ENCODE assay signal across 24 cellular contexts in the genomic region with DNA sequence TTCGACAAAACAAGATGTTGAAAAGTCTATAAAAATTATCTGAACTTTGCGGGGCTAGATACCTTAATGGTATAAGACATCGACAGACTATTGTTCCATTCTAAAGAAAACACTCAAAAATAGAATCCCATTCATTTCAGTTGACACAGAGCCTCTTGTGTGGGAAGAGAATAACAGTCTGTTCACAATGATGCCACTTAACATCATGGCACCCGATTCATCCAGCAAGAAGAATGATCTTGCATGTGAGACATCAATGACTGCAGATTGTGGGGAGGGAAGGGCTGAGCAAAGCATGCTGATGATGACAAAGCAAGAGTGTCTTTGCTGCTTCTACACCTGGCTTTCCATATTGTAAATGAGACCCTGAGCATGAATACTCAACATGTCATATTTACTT. TPM values are rescaled to one million over a fixed set of nuclear protein-coding genes. Genes with fewer than 3 reads are reported as not detected.
DNase-seq lines count a peak whose midpoint lies in the region; ATAC-seq, FAIRE-seq and TF ChIP-seq lines count a peak whose summit lies in the region.
"Had no signal": no experiment of that assay in that cellular context is flagged by ENCODE, and none has a peak within 500 bp of the region (broad histone marks: within the 10 kb centered on the region; RNA-seq: fewer than 3 reads in every experiment).

No MANE protein-coding gene starts in this region.

- POLR2A ChIA-PET in MCF 10A (lab: Yijun Ruan, JAX) (interaction anchor here (1.1 to 1.7 kb wide), 3 partner anchors 165 to 173 kb away, joined by 4 to 9 read pairs (median 5); no protein-coding TSS in a partner anchor), T-cell (lab: Charles Lee) (no interaction called here)

- no peak for ATAC-seq in T-cell (replicated peaks in 1 of 4)
- ATAC-seq in GM19455 (IDR thresholded peaks at IDR 0.05; ENCODE audit: unreplicated experiment) = no peak
- ATAC-seq: GM23338, PC-3 had no signal

- TF ChIP-seq POLR2A in breast epithelium (IDR thresholded peaks at IDR 0.05) = no peak

- TF ChIP-seq CTCF in breast epithelium (IDR thresholded peaks at IDR 0.05) (no peak), MCF 10A (IDR thresholded peaks at IDR 0.05; ENCODE audit: unreplicated experiment) (no peak), D721Med (IDR thresholded peaks at IDR 0.05; ENCODE audit: insufficient read depth, missing control alignments) (no peak)

- CTCF ChIA-PET in MCF 10A (lab: Yijun Ruan, JAX) = interaction anchor here (1.3 kb wide), 1 partner anchor 9 kb away, joined by 4 read pairs; no protein-coding TSS in a partner anchor
- CTCF ChIA-PET in T-cell (lab: Charles Lee) = interaction anchor here in 1 of 2 donors (1.5 kb wide), 1 partner anchor 170 kb away, joined by 4 read pairs; no protein-coding TSS in a partner anchor

- DNase-seq in breast epithelium (ENCODE audit: low spot score in 2 of 2) (no peak), MCF 10A (ENCODE audit: unreplicated experiment) (no peak), T-cell (no peak), hippocampal formation (lab: John Stamatoyannopoulos, UW) (peak; percentile 14 to 78), D721Med (ENCODE audit: insufficient read length, low spot score) (no peak), dermis blood vessel endothelial cell (no peak), NOMO-1 treated with DMSO at 0.1 percent for 48 hours (lab: John Stamatoyannopoulos, UW; ENCODE audit: unreplicated experiment) (no peak)
- DNase-seq: activated CD4-positive, alpha-beta T cell treated with anti-CD3 and anti-CD28 coated beads for 48 hours; activated T-cell treated with anti-CD3 and anti-CD28 coated beads for 4 hours; Caco-2; effector CD8-positive, alpha-beta T cell; GDM1; MM.1S; NCI-H1694 treated with DMSO at 0.1 percent for 48 hours; NCI-H526 treated with DMSO at 0.1 percent for 48 hours; PC-3; SK-N-SH had no signal

- peaks cover 6% of the 10 kb centered on the region for H3K4me1 Mint-ChIP-seq in MCF 10A (ENCODE audit: insufficient read depth, unreplicated experiment)
- peaks cover 50 to 74% (median 52%) of the 10 kb centered on the region in 3 donors for H3K4me1 Mint-ChIP-seq in T-cell
- H3K4me1 Mint-ChIP-seq: GM23338 had no signal

- H3K9me3 ChIP-seq in breast epithelium = no peaks in the 10 kb centered on the region
- H3K9me3 ChIP-seq: Caco-2, SK-N-SH, vagina had no signal

- no peaks in the 10 kb centered on the region for H3K27me3 ChIP-seq in breast epithelium
- H3K27me3 ChIP-seq: hepatocyte, vagina had no signal

- H3K36me3 Mint-ChIP-seq in MCF 10A (ENCODE audit: insufficient read depth, unreplicated experiment) (peaks cover 35% of the 10 kb centered on the region), T-cell (peaks cover 78% of the 10 kb centered on the region)

- H3K27me3 Mint-ChIP-seq in MCF 10A (ENCODE audit: insufficient read depth, unreplicated experiment) (no peaks in the 10 kb centered on the region), T-cell (no peaks in the 10 kb centered on the region)

- H3K4me1 ChIP-seq in breast epithelium = no peaks in the 10 kb centered on the region
- H3K4me1 ChIP-seq: Caco-2, vagina had no signal

- no peaks in the 10 kb centered on the region for H3K36me3 ChIP-seq in breast epithelium

- intact Hi-C loops in breast epithelium (cut with DNase I; ENCODE audit: low total_unique reads) (no loop called here), MCF 10A (cut with micrococcal nuclease) (no loop called here)

- H3K27ac Mint-ChIP-seq in MCF 10A (ENCODE audit: low read depth, unreplicated experiment) = no peak overlapping the region
- H3K27ac Mint-ChIP-seq in T-cell = peak overlapping the region; percentile 86 to 91
- H3K27ac Mint-ChIP-seq: GM23338 had no signal

- H3K4me3 Mint-ChIP-seq in MCF 10A (ENCODE audit: unreplicated experiment) (no peak overlapping the region), T-cell (no peak overlapping the region)
- H3K4me3 Mint-ChIP-seq: GM23338 had no signal

- H3K9me3 Mint-ChIP-seq in MCF 10A (ENCODE audit: unreplicated experiment) = no peaks in the 10 kb centered on the region
- no peaks in the 10 kb centered on the region for H3K9me3 Mint-ChIP-seq in T-cell
- H3K9me3 Mint-ChIP-seq: GM23338 had no signal

- peak overlapping the region; percentile 52 to 54 for H3K27ac ChIP-seq in breast epithelium
- H3K27ac ChIP-seq: hepatocyte, vagina had no signal

- FAIRE-seq in D721Med (lab: Jason Lieb, UNC) = no peak
- FAIRE-seq: GM12892 had no signal

- BruUV-seq in MCF 10A (replicated peaks; lab: Mats Ljungman, UMichigan) = no TSS peak

- H3K4me3 ChIP-seq in breast epithelium = no peak overlapping the region
- H3K4me3 ChIP-seq: GM23338, hepatocyte, vagina had no signal

RNA-seq across cellular contexts. Expression of gene ARMH2, which starts 49.7 kb away (rescaled TPM):
- total RNA-seq in breast epithelium = not detected
- not detected in 2 replicates for total RNA-seq in MCF 10A (2022)
- 1 to 10 TPM; 2.2 to 4.6 (median 3.7) TPM for total RNA-seq in T-cell
- total RNA-seq in dermis blood vessel endothelial cell = not detected in 2 replicates
- total RNA-seq: Caco-2, cardiac septum, GM23338, hepatocyte, mononuclear cell, PC-3, vagina had no signal

Comparison
In these comparisons a context has a peak if more than half of its experiments do, and no peak if none do; other contexts are left out.
1. DNase-seq: peak in hippocampal formation (2 of 2); none in breast epithelium (0 of 2), MCF 10A (single experiment), T-cell (0 of 34), D721Med (single experiment), dermis blood vessel endothelial cell (single experiment) and NOMO-1 treated with DMSO at 0.1 percent for 48 hours (single experiment).